28 cellular contexts compared by ENCODE assay signal in the genomic region with DNA sequence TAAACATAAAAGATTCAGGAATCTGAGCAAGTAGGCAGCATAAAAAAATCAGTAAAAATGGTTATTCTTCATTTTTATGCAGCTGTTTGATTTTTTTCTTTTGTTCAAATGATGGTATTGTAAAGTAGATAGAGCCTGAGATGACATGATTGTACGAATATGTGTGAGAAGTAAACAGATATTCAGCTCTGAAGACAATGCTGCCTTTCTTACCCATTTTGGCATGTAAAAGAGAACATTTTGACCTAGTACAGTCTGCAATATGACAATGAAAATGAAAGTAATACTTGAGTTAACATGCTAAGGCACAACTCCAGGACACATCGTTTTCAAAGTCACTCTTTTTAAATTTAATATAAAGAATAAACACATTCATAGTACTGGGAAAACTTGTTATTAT.
DNase-seq lines count a peak whose midpoint lies in the region; ATAC-seq and TF ChIP-seq lines count a peak whose summit lies in the region.
"Had no signal": no experiment of that assay in that cellular context is flagged by ENCODE, and none has a peak within 500 bp of the region (broad histone marks: within the 10 kb centered on the region; RNA-seq: fewer than 3 reads in every experiment).

No MANE protein-coding gene starts in this region.

- H3K9me2 ChIP-seq in Karpas-422 (replicated peaks; ENCODE audit: insufficient read depth, low read length) (no peaks in the 10 kb centered on the region), SU-DHL-6 (replicated peaks; ENCODE audit: insufficient read depth, low read length) (no peaks in the 10 kb centered on the region)

- no peaks in the 10 kb centered on the region for H3K27me3 Mint-ChIP-seq in activated naive CD4-positive, alpha-beta T cell treated with anti-CD3 and anti-CD28 coated beads, Interleukin-2, amount 10 ng/mL, durations not matched to agents 7 days and 5 days
- H3K27me3 Mint-ChIP-seq in HFFc6 (ENCODE audit: insufficient read depth) (no peaks in the 10 kb centered on the region; the same call in 1 of the 2 replicates), nephron progenitor cell (ENCODE audit: low read depth, poor library complexity) (peaks cover 5% of the 10 kb centered on the region)
- H3K27me3 Mint-ChIP-seq: activated CD4-positive, alpha-beta T cell treated with anti-CD3 and anti-CD28 coated beads, Interleukin-2, amount 10 ng/mL, durations not matched to agents 24 days and 14 days; activated naive CD8-positive, alpha-beta T cell treated with anti-CD3 and anti-CD28 coated beads for 36 hours; stimulated activated naive CD8-positive, alpha-beta T cell treated with anti-CD3 and anti-CD28 coated beads, Interleukin-15, Interleukin-2, amounts not matched to agents 100 ng/mL and 50 ng/mL, for 24 hours had no signal

- CTCF ChIA-PET in activated naive CD4-positive, alpha-beta T cell treated with anti-CD3 and anti-CD28 coated beads, Interleukin-2, amount 10 ng/mL, durations not matched to agents 7 days and 5 days (lab: Charles Lee): no interaction called here

- no peaks in the 10 kb centered on the region for H3K79me2 ChIP-seq in Karpas-422 (ENCODE audit: low read length)
- no peaks in the 10 kb centered on the region for H3K79me2 ChIP-seq in SU-DHL-6 (ENCODE audit: insufficient read depth, low read length)
- H3K79me2 ChIP-seq: hepatocyte had no signal

- H3K36me3 Mint-ChIP-seq in activated naive CD4-positive, alpha-beta T cell treated with anti-CD3 and anti-CD28 coated beads, Interleukin-2, amount 10 ng/mL, durations not matched to agents 7 days and 5 days: no peaks in the 10 kb centered on the region
- H3K36me3 Mint-ChIP-seq in HFFc6 (ENCODE audit: low read depth) (no peaks in the 10 kb centered on the region), nephron progenitor cell (ENCODE audit: low read depth) (no peaks in the 10 kb centered on the region)
- H3K36me3 Mint-ChIP-seq: activated naive CD8-positive, alpha-beta T cell treated with anti-CD3 and anti-CD28 coated beads for 36 hours; WTC11 had no signal

- H3F3A ChIP-seq in SU-DHL-6 (ENCODE audit: insufficient read depth): no peaks in the 10 kb centered on the region

- no peaks in the 10 kb centered on the region; the same call in 1 of the 2 replicates for H3K9me3 ChIP-seq in Karpas-422 (ENCODE audit: low read length)
- H3K9me3 ChIP-seq in SU-DHL-6 (ENCODE audit: insufficient read depth, low read length): no peaks in the 10 kb centered on the region
- H3K9me3 ChIP-seq: ascending aorta, BLaER1, gastroesophageal sphincter, spleen, tibial artery had no signal

- ATAC-seq in left ventricle myocardium superior: peak; percentile 68
- ATAC-seq: gastroesophageal sphincter, WTC11 had no signal

- H3K4me1 Mint-ChIP-seq in activated naive CD4-positive, alpha-beta T cell treated with anti-CD3 and anti-CD28 coated beads, Interleukin-2, amount 10 ng/mL, durations not matched to agents 7 days and 5 days: no peaks in the 10 kb centered on the region
- no peaks in the 10 kb centered on the region for H3K4me1 Mint-ChIP-seq in HFFc6 (ENCODE audit: low read depth)
- H3K4me1 Mint-ChIP-seq in nephron progenitor cell: no peaks in the 10 kb centered on the region
- H3K4me1 Mint-ChIP-seq: activated CD4-positive, alpha-beta T cell treated with anti-CD3 and anti-CD28 coated beads, Interleukin-2, amount 10 ng/mL, durations not matched to agents 24 days and 14 days; activated naive CD8-positive, alpha-beta T cell treated with anti-CD3 and anti-CD28 coated beads for 36 hours; WTC11 had no signal

- H3K9ac ChIP-seq in Karpas-422 (ENCODE audit: low read length) (no peak overlapping the region), SU-DHL-6 (ENCODE audit: low read length) (no peak overlapping the region)
- H3K9ac ChIP-seq: BLaER1 had no signal

- H3K4me1 ChIP-seq in Karpas-422 (ENCODE audit: low read length): peaks cover 15% of the 10 kb centered on the region
- H3K4me1 ChIP-seq: ascending aorta, BLaER1, gastroesophageal sphincter, spleen, tibial artery had no signal

- H3K4me2 ChIP-seq in Karpas-422 (ENCODE audit: low read depth, low read length, poor library complexity, severe bottlenecking) (peak overlapping the region; percentile 44), SU-DHL-6 (ENCODE audit: low read depth, low read length, poor library complexity, severe bottlenecking) (peak overlapping the region; percentile 9)
- H3K4me2 ChIP-seq: BLaER1, hepatocyte had no signal

- H3K27me3 ChIP-seq in Karpas-422 (ENCODE audit: low read length) (no peaks in the 10 kb centered on the region), SU-DHL-6 (ENCODE audit: low read length) (no peaks in the 10 kb centered on the region)
- H3K27me3 ChIP-seq: ascending aorta, BLaER1, cardiac muscle cell, gastroesophageal sphincter, hepatocyte, spleen, tibial artery had no signal

- TF ChIP-seq CTCF in SU-DHL-6 (IDR thresholded peaks at IDR 0.05; ENCODE audit: insufficient read depth, low read length, poor library complexity, severe bottlenecking) (no peak), HFFc6 (IDR thresholded peaks at IDR 0.05) (no peak), nephron progenitor cell (IDR thresholded peaks at IDR 0.05) (no peak)

- H3K27ac ChIP-seq in Karpas-422 (ENCODE audit: low read length): no peak overlapping the region
- H3K27ac ChIP-seq in SU-DHL-6 (ENCODE audit: low read depth, low read length): no peak overlapping the region
- H3K27ac ChIP-seq: ascending aorta, BLaER1, cardiac muscle cell, hepatocyte, HL-60, spleen, tibial artery had no signal

- H3K27ac Mint-ChIP-seq in activated naive CD4-positive, alpha-beta T cell treated with anti-CD3 and anti-CD28 coated beads, Interleukin-2, amount 10 ng/mL, durations not matched to agents 7 days and 5 days: no peak overlapping the region
- no peak overlapping the region for H3K27ac Mint-ChIP-seq in HFFc6
- H3K27ac Mint-ChIP-seq in nephron progenitor cell: no peak overlapping the region
- H3K27ac Mint-ChIP-seq: activated CD4-positive, alpha-beta T cell treated with anti-CD3 and anti-CD28 coated beads, Interleukin-2, amount 10 ng/mL, durations not matched to agents 24 days and 14 days; activated naive CD8-positive, alpha-beta T cell treated with anti-CD3 and anti-CD28 coated beads for 36 hours; stimulated activated naive CD8-positive, alpha-beta T cell treated with anti-CD3 and anti-CD28 coated beads, Interleukin-15, Interleukin-2, amounts not matched to agents 100 ng/mL and 50 ng/mL, for 24 hours; WTC11 had no signal

- H2AFZ ChIP-seq in Karpas-422 (ENCODE audit: low read length) (peak overlapping the region; percentile 57; the same call in 1 of the 2 replicates), SU-DHL-6 (ENCODE audit: low read depth, low read length, severe bottlenecking) (peak overlapping the region; percentile 60)
- H2AFZ ChIP-seq: hepatocyte had no signal

- H4K20me1 ChIP-seq in Karpas-422 (ENCODE audit: insufficient read depth, low read depth, low read length): no peaks in the 10 kb centered on the region
- H4K20me1 ChIP-seq in SU-DHL-6 (ENCODE audit: low read depth, low read length): no peaks in the 10 kb centered on the region
- H4K20me1 ChIP-seq: BLaER1 had no signal

- intact Hi-C loops in left ventricle myocardium superior (cut with micrococcal nuclease): no loop called here

- no peak overlapping the region for H3K4me3 Mint-ChIP-seq in activated naive CD4-positive, alpha-beta T cell treated with anti-CD3 and anti-CD28 coated beads, Interleukin-2, amount 10 ng/mL, durations not matched to agents 7 days and 5 days
- H3K4me3 Mint-ChIP-seq in HFFc6 (no peak overlapping the region), nephron progenitor cell (no peak overlapping the region)
- H3K4me3 Mint-ChIP-seq: activated CD4-positive, alpha-beta T cell treated with anti-CD3 and anti-CD28 coated beads, Interleukin-2, amount 10 ng/mL, durations not matched to agents 24 days and 14 days; activated naive CD8-positive, alpha-beta T cell treated with anti-CD3 and anti-CD28 coated beads for 36 hours; stimulated activated naive CD8-positive, alpha-beta T cell treated with anti-CD3 and anti-CD28 coated beads, Interleukin-15, Interleukin-2, amounts not matched to agents 100 ng/mL and 50 ng/mL, for 24 hours; WTC11 had no signal

- H3K36me3 ChIP-seq in Karpas-422 (ENCODE audit: insufficient read depth, low read length): no peaks in the 10 kb centered on the region
- no peaks in the 10 kb centered on the region for H3K36me3 ChIP-seq in SU-DHL-6 (ENCODE audit: low read length)
- H3K36me3 ChIP-seq: ascending aorta, BLaER1, cardiac muscle cell, gastroesophageal sphincter, spleen, tibial artery had no signal

- DNase-seq in Karpas-422 (no peak), left ventricle myocardium superior (no peak), superior temporal gyrus (ENCODE audit: extremely low spot score) (peak; percentile 95), HFFc6 (no peak), nephron progenitor cell (no peak)
- DNase-seq in activated naive CD4-positive, alpha-beta T cell treated with anti-CD3 and anti-CD28 coated beads, Interleukin-2, amount 10 ng/mL, durations not matched to agents 7 days and 5 days: no peak
- DNase-seq: activated CD4-positive, alpha-beta T cell treated with anti-CD3 and anti-CD28 coated beads, Interleukin-2, amount 10 ng/mL, durations not matched to agents 24 days and 14 days; activated effector memory CD4-positive, alpha-beta T cell treated with anti-CD3 and anti-CD28 coated beads, Interleukin-2, amount 50 U/mL, for 16 hours; activated naive CD8-positive, alpha-beta T cell treated with anti-CD3 and anti-CD28 coated beads for 36 hours; activated T-cell treated with anti-CD3 and anti-CD28 coated beads, Interleukin-2, amount 50 U/mL, for 1 hour; DMS 273 treated with DMSO at 0.1 percent for 48 hours; KG1; MV-4-11; NCI-H1436; NCI-H345; RPMI8226; spleen; stimulated activated CD8-positive, alpha-beta memory T cell treated with anti-CD3 and anti-CD28 coated beads, Interleukin-4, amount 100 ng/mL, for 48 hours; tibial artery had no signal

- no peaks in the 10 kb centered on the region for H3K9me3 Mint-ChIP-seq in activated naive CD4-positive, alpha-beta T cell treated with anti-CD3 and anti-CD28 coated beads, Interleukin-2, amount 10 ng/mL, durations not matched to agents 7 days and 5 days
- H3K9me3 Mint-ChIP-seq in HFFc6: peaks cover 31% of the 10 kb centered on the region
- no peaks in the 10 kb centered on the region for H3K9me3 Mint-ChIP-seq in nephron progenitor cell
- H3K9me3 Mint-ChIP-seq: activated naive CD8-positive, alpha-beta T cell treated with anti-CD3 and anti-CD28 coated beads for 36 hours; stimulated activated naive CD8-positive, alpha-beta T cell treated with anti-CD3 and anti-CD28 coated beads, Interleukin-15, Interleukin-2, amounts not matched to agents 100 ng/mL and 50 ng/mL, for 24 hours; WTC11 had no signal

- H3K4me3 ChIP-seq in Karpas-422 (ENCODE audit: low read length): 0 out of 2 replicates have a peak overlapping the region, but pooled peaks have one; percentile 12
- no peak overlapping the region for H3K4me3 ChIP-seq in SU-DHL-6 (ENCODE audit: insufficient read depth, low read length, poor library complexity, severe bottlenecking)
- H3K4me3 ChIP-seq: ascending aorta, BLaER1, cardiac muscle cell, gastroesophageal sphincter, hepatocyte, spleen, tibial artery had no signal
